14 cellular contexts compared by ENCODE assay signal in the genomic region with DNA sequence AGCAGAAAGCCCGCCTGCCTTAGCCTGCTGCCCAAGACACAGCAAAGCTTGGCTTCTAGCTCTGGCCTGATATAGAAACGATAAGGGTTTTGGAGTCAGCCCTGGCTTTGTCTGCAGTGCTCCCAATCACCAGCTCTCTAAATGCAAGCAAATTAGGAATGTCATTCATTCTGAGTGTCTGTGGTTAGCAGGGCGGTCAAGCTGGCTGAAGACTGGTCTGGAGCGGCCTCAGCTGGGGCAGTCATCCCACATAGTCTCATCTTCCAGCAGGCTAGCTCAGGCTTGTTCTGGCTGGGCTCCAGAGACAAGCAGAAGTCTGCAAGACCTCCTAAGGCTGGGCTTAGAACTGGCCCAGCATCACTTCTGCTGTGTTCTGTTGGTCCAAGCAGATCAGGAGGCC. TPM values are rescaled to one million over a fixed set of nuclear protein-coding genes. Genes with fewer than 3 reads are reported as not detected.
DNase-seq lines count a peak whose midpoint lies in the region; ATAC-seq, FAIRE-seq and TF ChIP-seq lines count a peak whose summit lies in the region.
"Had no signal": no experiment of that assay in that cellular context is flagged by ENCODE, and none has a peak within 500 bp of the region (broad histone marks: within the 10 kb centered on the region; RNA-seq: fewer than 3 reads in every experiment).

No MANE protein-coding gene starts in this region.

- H3K36me3 ChIP-seq in HAP-1 (replicated peaks): peaks cover 4% of the 10 kb centered on the region; the same call in 1 of the 2 replicates
- H3K36me3 ChIP-seq: BLaER1 had no signal

- no peak for TF ChIP-seq EP300 in A549 (IDR thresholded peaks at IDR 0.05)

- H3K4me1 ChIP-seq in A549 (peaks cover 23% of the 10 kb centered on the region), HAP-1 (no peaks in the 10 kb centered on the region)
- H3K4me1 ChIP-seq: BLaER1, psoas muscle had no signal

- H3K27me3 Mint-ChIP-seq in HFFc6 (ENCODE audit: insufficient read depth) (no peaks in the 10 kb centered on the region), WTC11 (ENCODE audit: low read depth) (no peaks in the 10 kb centered on the region; the same call in 1 of the 2 replicates)

- no peaks in the 10 kb centered on the region; the same call in 1 of the 2 replicates for H3K36me3 Mint-ChIP-seq in HFFc6 (ENCODE audit: low read depth)
- peaks cover 16% of the 10 kb centered on the region for H3K36me3 Mint-ChIP-seq in WTC11

- 94% methylated on average over 4 of the region's 4 CpGs for WGBS in A549 (ENCODE audit: missing lambda C conversion rate)

- TF ChIP-seq CTCF in A549 (IDR thresholded peaks at IDR 0.05): no peak
- TF ChIP-seq CTCF in HFFc6 (IDR thresholded peaks at IDR 0.05): no peak
- TF ChIP-seq CTCF in WTC11 (IDR thresholded peaks at IDR 0.05): no peak

- in situ Hi-C loops in HAP-1 (cut with MboI; ENCODE audit: low sequenced_read_pairs): no loop called here

- CTCF ChIA-PET in A549 (lab: Yijun Ruan, JAX): interaction anchor here (0.5 to 10.7 kb wide), 6 partner anchors 10 to 548 kb away, joined by 3 to 95 read pairs (median 4); a partner anchor contains a TSS
- CTCF ChIA-PET in WTC11 (lab: Charles Lee): interaction anchor here (0.6 to 1.8 kb wide), 4 partner anchors 42 to 220 kb away, joined by 3 to 6 read pairs (median 4); no protein-coding TSS in a partner anchor

- peak; percentile 22 to 66; a peak in 4 of 6 replicates for ATAC-seq in A549
- ATAC-seq in WTC11: no peak
- no peak for ATAC-seq in HG03439 (IDR thresholded peaks at IDR 0.05; ENCODE audit: unreplicated experiment)
- ATAC-seq: effector memory CD8-positive, alpha-beta T cell; psoas muscle had no signal

- no peak for TF ChIP-seq RAD21 in A549 (conservative IDR thresholded peaks at IDR 0.05 in 1 of 2, IDR thresholded peaks at IDR 0.05 in 1 of 2)

- no peaks in the 10 kb centered on the region for H3K27me3 ChIP-seq in HAP-1 (ENCODE audit: low read depth)
- H3K27me3 ChIP-seq: BLaER1 had no signal

- peaks cover 11% of the 10 kb centered on the region; the same call in 2 of the 3 replicates for H3K9me3 ChIP-seq in A549
- H3K9me3 ChIP-seq in HAP-1: no peaks in the 10 kb centered on the region

- H3K9me3 Mint-ChIP-seq in HFFc6 (peaks cover 10% of the 10 kb centered on the region), WTC11 (peaks cover 12% of the 10 kb centered on the region)
- H3K9me3 Mint-ChIP-seq: effector memory CD8-positive, alpha-beta T cell had no signal

- H3K27ac ChIP-seq in A549: peak overlapping the region; percentile 27 to 58; a peak in 4 of 6 replicates
- H3K27ac ChIP-seq: BLaER1, psoas muscle had no signal

- 0 out of 3 replicates have a peak overlapping the region, but pooled peaks have one; percentile 2 for H3K4me2 ChIP-seq in A549
- H3K4me2 ChIP-seq: BLaER1 had no signal

- POLR2A ChIA-PET in A549 (lab: Yijun Ruan, JAX): interaction anchor here (0.7 kb wide), 1 partner anchor 10 kb away, joined by 3 read pairs; no protein-coding TSS in a partner anchor
- POLR2A ChIA-PET in WTC11 (lab: Charles Lee): no interaction called here

- TF ChIP-seq POLR2A in A549 (IDR thresholded peaks at IDR 0.05; ENCODE audit: low read length) (no peak), GM12891 (IDR thresholded peaks at IDR 0.05; ENCODE audit: low read depth, low read length) (no peak)

- H3K27ac Mint-ChIP-seq in HFFc6 (peak overlapping the region; percentile 73), WTC11 (0 out of 2 replicates have a peak overlapping the region, but pooled peaks have one; percentile 39)
- H3K27ac Mint-ChIP-seq: effector memory CD8-positive, alpha-beta T cell had no signal

- DNase-seq in A549 (ENCODE audit: low read depth in 1 of 2, low spot score in 1 of 2): no peak
- peak; percentile 83 for DNase-seq in HFFc6
- DNase-seq in WTC11 (ENCODE audit: low spot score): peak; percentile 19
- DNase-seq in foreskin melanocyte: peak; percentile 47
- no peak for DNase-seq in GM12891 (ENCODE audit: insufficient read length, low spot score)
- no peak for DNase-seq in HAP-1 (ENCODE audit: low spot score in 2 of 2)
- no peak for DNase-seq in DMS153 (lab: John Stamatoyannopoulos, UW)
- DNase-seq: activated CD4-positive, alpha-beta T cell treated with anti-CD3 and anti-CD28 coated beads for 1 hour; activated gamma-delta T cell treated with Interleukin-2 at 50 U/mL for 16 hours; effector memory CD8-positive, alpha-beta T cell; MM.1S; psoas muscle had no signal

- H3K4me3 ChIP-seq in A549: no peak overlapping the region
- no peak overlapping the region for H3K4me3 ChIP-seq in HAP-1
- H3K4me3 ChIP-seq: BLaER1, psoas muscle had no signal

- FAIRE-seq in A549 (lab: Jason Lieb, UNC) (no peak), GM12891 (lab: Jason Lieb, UNC) (no peak)

- H3K4me1 Mint-ChIP-seq in HFFc6 (ENCODE audit: low read depth): peaks cover 29% of the 10 kb centered on the region
- peaks cover 12% of the 10 kb centered on the region for H3K4me1 Mint-ChIP-seq in WTC11

- peak overlapping the region; percentile 16; the same call in 1 of the 2 replicates for H3K4me3 Mint-ChIP-seq in HFFc6
- no peak overlapping the region for H3K4me3 Mint-ChIP-seq in WTC11
- H3K4me3 Mint-ChIP-seq: effector memory CD8-positive, alpha-beta T cell had no signal

TF ChIP-seq in A549, 52 proteins besides CTCF, POLR2A, EP300 and RAD21 (continues in another document):
- TF ChIP-seq HOXA7 (CRISPR knock-in tag; IDR thresholded peaks at IDR 0.05) (no peak), GATA3 (IDR thresholded peaks at IDR 0.05; ENCODE audit: borderline replicate concordance) (no peak), FOXS1 (CRISPR knock-in tag; IDR thresholded peaks at IDR 0.05) (no peak), RNF2 (IDR thresholded peaks at IDR 0.05; ENCODE audit: borderline replicate concordance, low read depth) (no peak)

TF ChIP-seq in WTC11, 78 proteins besides CTCF, POLR2A, EP300 and RAD21 (continues in another document):
- TF ChIP-seq, protein P1, sequence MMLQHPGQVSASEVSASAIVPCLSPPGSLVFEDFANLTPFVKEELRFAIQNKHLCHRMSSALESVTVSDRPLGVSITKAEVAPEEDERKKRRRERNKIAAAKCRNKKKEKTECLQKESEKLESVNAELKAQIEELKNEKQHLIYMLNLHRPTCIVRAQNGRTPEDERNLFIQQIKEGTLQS (CRISPR knock-in tag; conservative IDR thresholded peaks at IDR 0.05): no peak

TF ChIP-seq in GM12891, 5 proteins besides CTCF, POLR2A, EP300 and RAD21:
- TF ChIP-seq TAF1 (IDR thresholded peaks at IDR 0.05; ENCODE audit: low read depth, low read length) (no peak), SPI1 (IDR thresholded peaks at IDR 0.05; ENCODE audit: low read depth, low read length) (no peak), PAX5 (IDR thresholded peaks at IDR 0.05; ENCODE audit: insufficient read depth, low read length, severe bottlenecking) (no peak), POLR2AphosphoS5 (IDR thresholded peaks at IDR 0.05; ENCODE audit: low read depth, low read length) (no peak), POU2F2 (IDR thresholded peaks at IDR 0.05; ENCODE audit: low read depth, low read length) (no peak)

RNA-seq across cellular contexts. Expression of a gene that starts 24.5 kb away (rescaled TPM):
- polyA plus RNA-seq in A549 (2011; rRNA removed) (9.4 and 15.0 TPM in 2 replicates), A549 (2017; fragmentation: RNase III; extraction: RNeasy Plus Mini Kit Qiagen cat#74134 plus additional on column Dnase treatment) (5.4 to 7.5 TPM (median 7.0 TPM) in 3 replicates)
- polyA plus RNA-seq in A549 (2012; cell fraction: cytosol; rRNA removed): 2.9 and 4.3 TPM in 2 replicates
- 3.4 and 6.4 TPM in 2 replicates for polyA plus RNA-seq in A549 (2012; cell fraction: nucleus; rRNA removed)
- 12.5 and 14.3 TPM in 2 replicates for polyA minus RNA-seq in A549 (2011; rRNA and poly(A)+ RNA removed)
- 1 to 10 TPM in 1 of 6 experiments, under 1 TPM in 5; 0.35 to 1.1 (median 0.58) TPM for total RNA-seq in HFFc6 (2021; fragmentation: NEBNext Ultra II Directional; extraction: Animal tissue kit (Norgen Biotek cat#: 25700))
- 2.5 to 3.7 TPM (median 3.6 TPM) in 3 replicates for total RNA-seq in WTC11 (2021)
- not detected for polyA plus RNA-seq in GM12891 (2012; ENCODE audit: low read depth, missing spikeins)

RNA-seq across cellular contexts. Expression of a gene that starts 59.2 kb away (rescaled TPM):
- polyA plus RNA-seq in A549 (2011; rRNA removed) (17.9 and 23.8 TPM in 2 replicates), A549 (2017; fragmentation: RNase III; extraction: RNeasy Plus Mini Kit Qiagen cat#74134 plus additional on column Dnase treatment) (15.9 to 18.5 TPM (median 16.3 TPM) in 3 replicates)
- 19.4 and 23.1 TPM in 2 replicates for polyA plus RNA-seq in A549 (2012; cell fraction: cytosol; rRNA removed)
- 10.5 and 14.7 TPM in 2 replicates for polyA plus RNA-seq in A549 (2012; cell fraction: nucleus; rRNA removed)
- polyA minus RNA-seq in A549 (2011; rRNA and poly(A)+ RNA removed): 16.9 and 20.4 TPM in 2 replicates
- 10 to 100 TPM; 15.1 to 19.1 (median 16.8) TPM for total RNA-seq in HFFc6 (2021; fragmentation: NEBNext Ultra II Directional; extraction: Animal tissue kit (Norgen Biotek cat#: 25700))
- total RNA-seq in WTC11 (2021): 20.7 to 27.4 TPM (median 22.4 TPM) in 3 replicates
- 8.8 TPM for polyA plus RNA-seq in GM12891 (2012; ENCODE audit: low read depth, missing spikeins)

Comparison
In these comparisons a context has a peak if more than half of its experiments do, and no peak if none do; other contexts are left out.
1. ATAC-seq: peak in A549 (2 of 2); none in WTC11 (single experiment) and HG03439 (single experiment).
2. DNase-seq: peak in HFFc6 (single experiment), WTC11 (single experiment) and foreskin melanocyte (single experiment); none in A549 (0 of 2), GM12891 (single experiment), HAP-1 (0 of 2) and DMS153 (single experiment).